Comparison of ENCODE assay signal across 25 cellular contexts in genomic region chr1:98493469-98493868, GRCh38.
DNase-seq lines count a peak whose midpoint lies in the region; ATAC-seq, FAIRE-seq and TF ChIP-seq lines count a peak whose summit lies in the region.
"Had no signal": no experiment of that assay in that cellular context is flagged by ENCODE, and none has a peak within 500 bp of the region (broad histone marks: within the 10 kb centered on the region; RNA-seq: fewer than 3 reads in every experiment).

No MANE protein-coding gene starts in this region.

- TF ChIP-seq POLR2A in gastrocnemius medialis (IDR thresholded peaks at IDR 0.05), result no peak

- no peak overlapping the region for H3K27ac Mint-ChIP-seq in MCF 10A (ENCODE audit: low read depth, unreplicated experiment)
- H3K27ac Mint-ChIP-seq: CD4-positive, CD25-positive, alpha-beta regulatory T cell; CD8-positive, alpha-beta memory T cell; IgD-negative memory B cell had no signal

- no peaks in the 10 kb centered on the region for H3K27me3 Mint-ChIP-seq in MCF 10A (ENCODE audit: insufficient read depth, unreplicated experiment)
- H3K27me3 Mint-ChIP-seq: CD4-positive, CD25-positive, alpha-beta regulatory T cell; IgD-negative memory B cell had no signal

- no peaks in the 10 kb centered on the region for H3K4me1 ChIP-seq in gastrocnemius medialis
- H3K4me1 ChIP-seq: BE2C had no signal

- DNase-seq in ELR (ENCODE audit: low read depth) (peak; percentile 36), HT1080 (ENCODE audit: low read depth) (peak; percentile 44), bronchial epithelial cell (ENCODE audit: low read depth) (peak; percentile 22), fibroblast of mammary gland (ENCODE audit: low read depth) (peak; percentile 4), MCF 10A (ENCODE audit: unreplicated experiment) (no peak), frontal cortex (ENCODE audit: low spot score in 2 of 2) (no peak), gastrocnemius medialis (no peak)
- DNase-seq: ACHN; BE2C; C1 segment of cervical spinal cord; CD4-positive, CD25-positive, alpha-beta regulatory T cell; CD8-positive, alpha-beta memory T cell; COR-L47; DMS 273 treated with DMSO at 0.1 percent for 48 hours; DMS79 treated with DMSO at 0.1 percent for 48 hours; HCEC 1CT; KBM-7 had no signal

- TF ChIP-seq CTCF in bronchial epithelial cell (IDR thresholded peaks at IDR 0.05; ENCODE audit: insufficient read depth, low read length, severe bottlenecking) (no peak), fibroblast of mammary gland (conservative IDR thresholded peaks at IDR 0.05; ENCODE audit: control insufficient read depth, insufficient read depth, low read depth, low read length) (no peak), MCF 10A (IDR thresholded peaks at IDR 0.05; ENCODE audit: unreplicated experiment) (no peak), gastrocnemius medialis (IDR thresholded peaks at IDR 0.05 in 4 of 5, conservative IDR thresholded peaks at IDR 0.05 in 1 of 5) (no peak)

- H3K4me3 ChIP-seq in bronchial epithelial cell (ENCODE audit: low read depth, low read length) (no peak overlapping the region), fibroblast of mammary gland (ENCODE audit: control insufficient read depth, low read depth, low read length) (no peak overlapping the region), gastrocnemius medialis (no peak overlapping the region)

- no peaks in the 10 kb centered on the region for H3K36me3 Mint-ChIP-seq in MCF 10A (ENCODE audit: insufficient read depth, unreplicated experiment)
- H3K36me3 Mint-ChIP-seq: CD4-positive, CD25-positive, alpha-beta regulatory T cell; CD8-positive, alpha-beta memory T cell; IgD-negative memory B cell had no signal

- H3K4me3 Mint-ChIP-seq in MCF 10A (ENCODE audit: unreplicated experiment), result no peak overlapping the region
- H3K4me3 Mint-ChIP-seq: CD4-positive, CD25-positive, alpha-beta regulatory T cell; CD8-positive, alpha-beta memory T cell; IgD-negative memory B cell had no signal

- H3K36me3 ChIP-seq in bronchial epithelial cell (ENCODE audit: control insufficient read depth, insufficient read depth, low read length) (no peaks in the 10 kb centered on the region), gastrocnemius medialis (no peaks in the 10 kb centered on the region)
- H3K36me3 ChIP-seq: BE2C had no signal

- FAIRE-seq in bronchial epithelial cell (lab: Jason Lieb, UNC) (no peak), frontal cortex (lab: Jason Lieb, UNC) (no peak)
- FAIRE-seq: A204.1, G401.6, GM12891, GM19239, HTR-8/SVneo had no signal

- in situ Hi-C loops in gastrocnemius medialis (cut with MboI; ENCODE audit: low sequenced_read_pairs in 4 of 4), result no loop called here

- intact Hi-C loops in MCF 10A (cut with micrococcal nuclease) (no loop called here), gastrocnemius medialis (cut with DNase I; ENCODE audit: low total_unique reads) (no loop called here)

- no peaks in the 10 kb centered on the region for H3K27me3 ChIP-seq in bronchial epithelial cell (ENCODE audit: control insufficient read depth, insufficient read depth, low read length)
- no peaks in the 10 kb centered on the region for H3K27me3 ChIP-seq in gastrocnemius medialis
- H3K27me3 ChIP-seq: BE2C had no signal

- H3K4me1 Mint-ChIP-seq in MCF 10A (ENCODE audit: insufficient read depth, unreplicated experiment), result peaks cover 11% of the 10 kb centered on the region
- H3K4me1 Mint-ChIP-seq: CD4-positive, CD25-positive, alpha-beta regulatory T cell; CD8-positive, alpha-beta memory T cell; IgD-negative memory B cell had no signal

- POLR2A ChIA-PET in MCF 10A (lab: Yijun Ruan, JAX), result no interaction called here

- H3K27ac ChIP-seq in gastrocnemius medialis, result no peak overlapping the region
- H3K27ac ChIP-seq: HL-60 had no signal

- BruUV-seq in MCF 10A (replicated peaks; lab: Mats Ljungman, UMichigan), result no TSS peak

- H3K9me3 ChIP-seq in gastrocnemius medialis, result no peaks in the 10 kb centered on the region
- H3K9me3 ChIP-seq: BE2C had no signal

- H3K9me3 Mint-ChIP-seq in MCF 10A (ENCODE audit: unreplicated experiment), result no peaks in the 10 kb centered on the region
- H3K9me3 Mint-ChIP-seq: CD8-positive, alpha-beta memory T cell had no signal

- ATAC-seq in HG02840 (IDR thresholded peaks at IDR 0.05; ENCODE audit: low FRiP score, unreplicated experiment) (no peak), gastrocnemius medialis (no peak)

- CTCF ChIA-PET in MCF 10A (lab: Yijun Ruan, JAX), result no interaction called here

Comparison
In these comparisons a context has a peak if more than half of its experiments do, and no peak if none do; other contexts are left out.
1. DNase-seq: peak in ELR (single experiment), HT1080 (single experiment), bronchial epithelial cell (single experiment) and fibroblast of mammary gland (single experiment); none in MCF 10A (single experiment), frontal cortex (0 of 2) and gastrocnemius medialis (0 of 2).